In the genomic region with DNA sequence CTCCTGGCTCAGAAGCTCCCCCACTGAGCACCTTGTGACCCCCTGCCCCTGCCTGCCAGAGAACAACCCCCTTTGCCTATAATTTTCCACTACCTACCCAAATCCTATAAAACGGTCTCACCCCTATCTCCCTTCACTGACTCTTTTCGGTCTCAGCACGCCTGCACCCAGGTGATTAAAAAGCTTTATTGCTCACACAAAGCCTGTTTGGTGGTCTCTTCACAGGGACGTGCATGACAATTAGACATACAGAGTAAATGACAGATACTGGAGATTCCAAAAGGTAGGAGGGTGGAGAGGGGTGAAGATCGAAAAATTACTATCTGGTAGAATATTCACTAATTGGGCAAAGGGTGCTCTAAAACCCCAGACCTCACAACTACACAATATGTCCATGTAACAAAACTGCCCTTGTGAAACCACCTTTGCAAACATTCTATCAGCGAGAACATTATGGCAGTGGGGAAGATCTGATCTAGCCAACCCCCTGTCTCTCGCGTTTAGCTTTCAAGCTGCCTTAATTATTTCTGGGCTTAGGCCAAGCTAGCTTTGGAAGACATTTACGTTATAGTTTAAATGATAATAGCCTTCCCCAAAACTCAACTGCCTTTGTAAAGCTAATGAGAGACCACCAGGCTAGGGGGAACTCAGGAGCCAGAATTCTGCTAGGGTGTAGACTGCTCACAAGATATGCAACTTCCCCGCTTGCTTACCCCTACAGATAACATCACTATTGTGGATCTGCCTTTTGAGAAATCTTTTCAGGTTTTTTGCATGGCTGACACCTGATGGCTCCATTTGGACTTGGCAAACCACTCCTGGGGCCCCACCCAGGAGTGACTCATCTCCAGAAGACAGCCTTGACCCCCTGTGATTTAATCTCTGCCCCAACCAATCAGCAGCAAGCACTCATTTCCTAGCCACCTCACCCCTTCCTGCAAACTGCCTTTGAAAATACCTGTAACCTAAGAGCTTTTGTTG, we compare ENCODE assay signal across 24 cellular contexts.
DNase-seq lines count a peak whose midpoint lies in the region; ATAC-seq and TF ChIP-seq lines count a peak whose summit lies in the region.
"Had no signal": no experiment of that assay in that cellular context is flagged by ENCODE, and none has a peak within 500 bp of the region (broad histone marks: within the 10 kb centered on the region; RNA-seq: fewer than 3 reads in every experiment).

No MANE protein-coding gene starts in this region.

- H3K27me3 ChIP-seq in breast epithelium: no peaks in the 10 kb centered on the region
- no peaks in the 10 kb centered on the region for H3K27me3 ChIP-seq in PC-3 (ENCODE audit: low read length)
- no peaks in the 10 kb centered on the region for H3K27me3 ChIP-seq in iPS-15b (ENCODE audit: control insufficient read depth, insufficient read depth, low read length)
- H3K27me3 ChIP-seq in GM23248 (replicated peaks; ENCODE audit: insufficient read depth): no peaks in the 10 kb centered on the region
- H3K27me3 ChIP-seq: heart right ventricle, ovary, SJSA1, tibial artery had no signal

- peak; percentile 16 for DNase-seq in MCF 10A (ENCODE audit: unreplicated experiment)
- DNase-seq in breast epithelium (ENCODE audit: low spot score in 2 of 2): no peak
- peak; percentile 38 for DNase-seq in PC-3
- no peak for DNase-seq in NCI-H1105 treated with DMSO at 0.1 percent for 48 hours (lab: John Stamatoyannopoulos, UW)
- no peak for DNase-seq in activated naive CD4-positive, alpha-beta T cell treated with Interleukin-2 at 50 U/mL for 16 hours
- DNase-seq in GM23248: no peak
- no peak for DNase-seq in kidney glomerular epithelial cell (lab: John Stamatoyannopoulos, UW)
- DNase-seq: activated CD4-positive, alpha-beta T cell treated with anti-CD3 and anti-CD28 coated beads for 4 hours; activated naive CD4-positive, alpha-beta T cell treated with anti-CD3 and anti-CD28 coated beads, Interleukin-2, amount 50 U/mL, for 16 hours; activated T-cell treated with anti-CD3 and anti-CD28 coated beads, Interleukin-2, amount 50 U/mL, for 4 hours; COR-L47; foreskin fibroblast; heart right ventricle; KBM-7; naive thymus-derived CD8-positive, alpha-beta T cell; NCI-H1694; ovary; right cardiac atrium; T-helper 1 cell; tibial artery had no signal

- H3K27ac ChIP-seq in breast epithelium (no peak overlapping the region), PC-3 (ENCODE audit: low read length) (no peak overlapping the region), GM23248 (no peak overlapping the region)
- H3K27ac ChIP-seq: A549, heart right ventricle, ovary, SJSA1, tibial artery had no signal

- H3K4me1 ChIP-seq in breast epithelium (no peaks in the 10 kb centered on the region), PC-3 (ENCODE audit: insufficient read depth, low read length) (peaks cover 5% of the 10 kb centered on the region; the same call in 1 of the 2 replicates), iPS-15b (ENCODE audit: control insufficient read depth, insufficient read depth, low read length) (peaks cover 27% of the 10 kb centered on the region), GM23248 (ENCODE audit: insufficient read depth) (no peaks in the 10 kb centered on the region)
- H3K4me1 ChIP-seq: A549, heart right ventricle, SJSA1, tibial artery had no signal

- H3K4me3 Mint-ChIP-seq in MCF 10A (ENCODE audit: unreplicated experiment): no peak overlapping the region
- H3K4me3 Mint-ChIP-seq: activated T-cell treated with anti-CD3 and anti-CD28 coated beads, Interleukin-2, amount 50 U/mL, for 4 hours; naive thymus-derived CD8-positive, alpha-beta T cell; stimulated activated naive CD8-positive, alpha-beta T cell treated with anti-CD3 and anti-CD28 coated beads, Interleukin-15, Interleukin-2, amounts not matched to agents 100 ng/mL and 50 ng/mL, for 24 hours had no signal

- H2AFZ ChIP-seq in PC-3 (ENCODE audit: low read length) (no peak overlapping the region), GM23248 (no peak overlapping the region)

- H3K9ac ChIP-seq in PC-3 (ENCODE audit: low read length) (no peak overlapping the region), iPS-15b (ENCODE audit: low read depth, low read length) (peak overlapping the region; percentile 0), GM23248 (no peak overlapping the region)

- H3K36me3 ChIP-seq in breast epithelium (no peaks in the 10 kb centered on the region), PC-3 (ENCODE audit: low read depth, low read length) (no peaks in the 10 kb centered on the region), iPS-15b (ENCODE audit: control insufficient read depth, insufficient read depth, low read length) (no peaks in the 10 kb centered on the region), GM23248 (ENCODE audit: low read depth) (no peaks in the 10 kb centered on the region)
- H3K36me3 ChIP-seq: heart right ventricle, ovary, SJSA1, tibial artery had no signal

- peaks cover 2% of the 10 kb centered on the region for H3K9me3 Mint-ChIP-seq in MCF 10A (ENCODE audit: unreplicated experiment)

- H3K9me3 ChIP-seq in breast epithelium: no peaks in the 10 kb centered on the region
- H3K9me3 ChIP-seq in PC-3 (ENCODE audit: low read length): no peaks in the 10 kb centered on the region
- no peaks in the 10 kb centered on the region for H3K9me3 ChIP-seq in iPS-15b (ENCODE audit: control insufficient read depth, insufficient read depth, low read length)
- no peaks in the 10 kb centered on the region for H3K9me3 ChIP-seq in GM23248 (ENCODE audit: low read depth)
- H3K9me3 ChIP-seq: A549, heart right ventricle, ovary, tibial artery had no signal

- H3K9me2 ChIP-seq in PC-3 (replicated peaks; ENCODE audit: low read length) (no peaks in the 10 kb centered on the region), GM23248 (ENCODE audit: insufficient read depth) (no peaks in the 10 kb centered on the region)

- peak; percentile 38 for ATAC-seq in PC-3
- ATAC-seq: A549; activated T-cell treated with anti-CD3 and anti-CD28 coated beads, Interleukin-2, amount 50 U/mL, for 4 hours; heart right ventricle; naive thymus-derived CD8-positive, alpha-beta T cell; right cardiac atrium had no signal

- CTCF ChIA-PET in MCF 10A (lab: Yijun Ruan, JAX): interaction anchor here (0.6 to 5.2 kb wide), 6 partner anchors 49 to 707 kb away, joined by 3 to 43 read pairs (median 3); no protein-coding TSS in a partner anchor
- CTCF ChIA-PET in PC-3 (lab: Charles Lee): interaction anchor here (0.6 kb wide), 1 partner anchor 112 kb away, joined by 3 read pairs; no protein-coding TSS in a partner anchor

- H3K4me3 ChIP-seq in breast epithelium (no peak overlapping the region), PC-3 (ENCODE audit: low read length) (no peak overlapping the region), iPS-15b (ENCODE audit: low read depth, low read length) (peak overlapping the region; percentile 0), GM23248 (no peak overlapping the region)
- H3K4me3 ChIP-seq: A549, heart right ventricle, ovary, SJSA1, tibial artery had no signal

- H3K36me3 Mint-ChIP-seq in MCF 10A (ENCODE audit: insufficient read depth, unreplicated experiment): no peaks in the 10 kb centered on the region

- H3K79me2 ChIP-seq in PC-3 (ENCODE audit: low read length) (no peaks in the 10 kb centered on the region), GM23248 (ENCODE audit: insufficient read depth) (no peaks in the 10 kb centered on the region)

- no peaks in the 10 kb centered on the region for H3F3A ChIP-seq in PC-3 (ENCODE audit: low read length, unreplicated experiment)
- H3F3A ChIP-seq in GM23248 (ENCODE audit: insufficient read depth): no peaks in the 10 kb centered on the region

- no peak for TF ChIP-seq POLR2A in breast epithelium (IDR thresholded peaks at IDR 0.05)

- intact Hi-C loops in MCF 10A (cut with micrococcal nuclease) (loop anchor here (5.0 kb wide), 1 partner anchor 388 kb away; no protein-coding TSS in a partner anchor), breast epithelium (cut with DNase I; ENCODE audit: low total_unique reads) (no loop called here), PC-3 (cut with micrococcal nuclease) (loop anchor here (5.0 kb wide), 2 partner anchors 703 to 813 kb away; no protein-coding TSS in a partner anchor)

- no peaks in the 10 kb centered on the region for H4K20me1 ChIP-seq in PC-3 (ENCODE audit: low read length)
- no peaks in the 10 kb centered on the region for H4K20me1 ChIP-seq in GM23248 (ENCODE audit: insufficient read depth)

- H3K27me3 Mint-ChIP-seq in MCF 10A (ENCODE audit: insufficient read depth, unreplicated experiment): no peaks in the 10 kb centered on the region
- H3K27me3 Mint-ChIP-seq: naive thymus-derived CD8-positive, alpha-beta T cell; stimulated activated naive CD8-positive, alpha-beta T cell treated with anti-CD3 and anti-CD28 coated beads, Interleukin-15, Interleukin-2, amounts not matched to agents 100 ng/mL and 50 ng/mL, for 24 hours had no signal

- in situ Hi-C loops in GM23248 (cut with MboI): no loop called here

- 13% methylated on average over 10 of the region's 10 CpGs for WGBS in GM23248 (ENCODE audit: low coverage in 1 of 2, low lambda C conversion rate in 2 of 2, missing lambda C conversion rate in 2 of 2), 2 experiments

- no peaks in the 10 kb centered on the region for H3K4me1 Mint-ChIP-seq in MCF 10A (ENCODE audit: insufficient read depth, unreplicated experiment)
- H3K4me1 Mint-ChIP-seq: naive thymus-derived CD8-positive, alpha-beta T cell had no signal

- BruUV-seq in MCF 10A (replicated peaks; lab: Mats Ljungman, UMichigan) (no TSS peak), PC-3 (replicated peaks; lab: Mats Ljungman, UMichigan) (no TSS peak)

- no peak overlapping the region for H3K4me2 ChIP-seq in PC-3 (ENCODE audit: low read length)
- H3K4me2 ChIP-seq in GM23248 (ENCODE audit: unreplicated experiment): no peak overlapping the region
- H3K4me2 ChIP-seq: A549 had no signal

- TF ChIP-seq CTCF in MCF 10A (IDR thresholded peaks at IDR 0.05; ENCODE audit: unreplicated experiment): no peak
- no peak for TF ChIP-seq CTCF in breast epithelium (IDR thresholded peaks at IDR 0.05)
- no peak for TF ChIP-seq CTCF in PC-3 (conservative IDR thresholded peaks at IDR 0.05; ENCODE audit: low read depth, low read length)

- POLR2A ChIA-PET in MCF 10A (lab: Yijun Ruan, JAX): no interaction called here
- POLR2A ChIA-PET in PC-3 (lab: Charles Lee; ENCODE audit: unreplicated experiment): no interaction called here

- H3K27ac Mint-ChIP-seq in MCF 10A (ENCODE audit: low read depth, unreplicated experiment): no peak overlapping the region
- H3K27ac Mint-ChIP-seq: naive thymus-derived CD8-positive, alpha-beta T cell; stimulated activated naive CD8-positive, alpha-beta T cell treated with anti-CD3 and anti-CD28 coated beads, Interleukin-15, Interleukin-2, amounts not matched to agents 100 ng/mL and 50 ng/mL, for 24 hours had no signal

Comparison
In these comparisons a context has a peak if more than half of its experiments do, and no peak if none do; other contexts are left out.
1. DNase-seq: peak in MCF 10A (single experiment) and PC-3 (single experiment); none in breast epithelium (0 of 2), NCI-H1105 treated with DMSO at 0.1 percent for 48 hours (single experiment), activated naive CD4-positive, alpha-beta T cell treated with Interleukin-2 at 50 U/mL for 16 hours (single experiment), GM23248 (single experiment) and kidney glomerular epithelial cell (single experiment).